Comparison of ENCODE assay signal across 8 cellular contexts in the genomic region with DNA sequence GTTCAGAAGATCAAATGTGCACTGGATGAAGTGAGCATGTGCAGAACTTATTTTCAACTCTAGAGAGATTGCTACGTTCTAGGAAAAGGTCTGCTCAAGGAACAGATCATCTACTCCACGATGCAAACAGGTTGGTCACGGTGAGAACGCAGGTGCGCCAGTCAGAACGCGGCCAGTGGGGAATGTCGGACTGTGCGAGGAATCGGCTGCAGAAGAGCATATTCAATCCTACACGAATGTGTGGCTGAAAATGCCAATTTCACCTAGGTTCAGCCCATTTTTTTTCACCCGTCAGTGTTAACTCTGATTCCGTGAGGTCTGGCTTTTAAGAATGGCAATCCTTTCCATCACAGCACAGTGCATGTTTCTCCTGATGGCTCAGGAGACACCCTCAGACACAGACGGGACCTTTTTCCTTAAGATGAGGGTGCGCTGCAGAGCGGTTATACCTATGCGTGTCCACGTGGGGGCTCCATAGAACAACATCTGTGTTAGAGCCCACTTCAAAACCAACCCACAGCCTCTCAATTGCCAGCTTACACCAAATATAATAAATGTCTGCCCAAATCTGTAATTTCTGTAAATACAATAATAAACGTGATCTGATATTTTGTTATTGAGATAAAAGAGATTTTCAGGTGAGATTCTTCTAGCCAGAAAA.
A peak's percentile ranks its signal among the peaks of the same experiment; 100 is the strongest.
DNase-seq lines count a peak whose midpoint lies in the region; ATAC-seq, FAIRE-seq and TF ChIP-seq lines count a peak whose summit lies in the region.

No MANE protein-coding gene starts in this region.

- intact Hi-C loops in IMR-90 (cut with micrococcal nuclease) (loop anchor here (1.0 kb wide), 1 partner anchor 350 kb away; no protein-coding TSS in a partner anchor), OCI-LY7 (cut with micrococcal nuclease; ENCODE audit: unreplicated experiment) (no loop called here), ascending aorta (cut with DNase I) (loop anchor here (1.0 to 10.0 kb wide), 2 partner anchors 350 to 1031 kb away; a partner anchor contains a TSS)

- dilution Hi-C loops in IMR-90 (cut with HindIII; ENCODE audit: low sequenced_read_pairs, unreplicated experiment): no loop called here

- H2BK20ac ChIP-seq in IMR-90 (ENCODE audit: low read depth, low read length): no peak overlapping the region

- H4K20me1 ChIP-seq in IMR-90 (ENCODE audit: insufficient read depth, low read length) (no peaks in the 10 kb centered on the region), OCI-LY7 (ENCODE audit: insufficient read depth, low read length) (no peaks in the 10 kb centered on the region), hepatocyte (ENCODE audit: insufficient read depth, poor library complexity, severe bottlenecking) (no peaks in the 10 kb centered on the region)

- no peak overlapping the region for H3K14ac ChIP-seq in IMR-90 (replicated peaks; ENCODE audit: low read depth, low read length)

- H2AK9ac ChIP-seq in IMR-90 (replicated peaks; ENCODE audit: low read depth, low read length, poor library complexity): no peak overlapping the region

- BruUV-seq in IMR-90 (replicated peaks; lab: Mats Ljungman, UMichigan) (no TSS peak), OCI-LY7 (replicated peaks; lab: Mats Ljungman, UMichigan) (no TSS peak)

- POLR2A ChIA-PET in IMR-90 (lab: Charles Lee; ENCODE audit: unreplicated experiment) (no interaction called here), OCI-LY7 (lab: Charles Lee) (interaction anchor here (0.6 kb wide), 1 partner anchor 9 kb away, joined by 3 read pairs; no protein-coding TSS in a partner anchor)

- DNase-seq in Daoy (ENCODE audit: low read depth) (peak; percentile 63), IMR-90 (peak; percentile 47), OCI-LY7 (ENCODE audit: low spot score) (peak; percentile 66), ascending aorta (ENCODE audit: low spot score in 2 of 2) (no peak), hepatocyte (ENCODE audit: low spot score) (peak; percentile 87), small intestine (peak; percentile 51), GOT3 (lab: John Stamatoyannopoulos, UW) (no peak)

- H4K5ac ChIP-seq in IMR-90 (ENCODE audit: low read depth, low read length): no peak overlapping the region

- TF ChIP-seq CTCF in IMR-90 (conservative IDR thresholded peaks at IDR 0.05; ENCODE audit: low read depth, low read length) (peak; percentile 68), OCI-LY7 (conservative IDR thresholded peaks at IDR 0.05; ENCODE audit: low read length) (peak; percentile 87), ascending aorta (IDR thresholded peaks at IDR 0.05) (peak; percentile 36 to 75 (median 67)), hepatocyte (IDR thresholded peaks at IDR 0.05; ENCODE audit: poor library complexity) (peak; percentile 65)

- H3K4me1 ChIP-seq in IMR-90 (ENCODE audit: control insufficient read depth, insufficient read depth, low read length): no peaks in the 10 kb centered on the region
- no peaks in the 10 kb centered on the region for H3K4me1 ChIP-seq in OCI-LY7 (ENCODE audit: insufficient read depth, low read length, poor library complexity, severe bottlenecking)
- no peaks in the 10 kb centered on the region for H3K4me1 ChIP-seq in ascending aorta
- H3K4me1 ChIP-seq in hepatocyte (ENCODE audit: insufficient read depth): no peaks in the 10 kb centered on the region
- no peaks in the 10 kb centered on the region for H3K4me1 ChIP-seq in small intestine (ENCODE audit: control insufficient read depth in 2 of 2, insufficient read depth in 1 of 2, low read depth in 1 of 2, low read length in 1 of 2)

- no peaks in the 10 kb centered on the region for H3K27me3 ChIP-seq in IMR-90 (ENCODE audit: control insufficient read depth, insufficient read depth, low read length)
- no peaks in the 10 kb centered on the region for H3K27me3 ChIP-seq in ascending aorta
- H3K27me3 ChIP-seq in hepatocyte: peaks cover 52% of the 10 kb centered on the region
- no peaks in the 10 kb centered on the region for H3K27me3 ChIP-seq in small intestine (ENCODE audit: control insufficient read depth in 2 of 2, insufficient read depth in 2 of 2, low read length in 2 of 2)

- no peak overlapping the region for H2BK15ac ChIP-seq in IMR-90 (ENCODE audit: low read depth, low read length)

- no peak overlapping the region for H3K18ac ChIP-seq in IMR-90 (ENCODE audit: low read depth, low read length)

- ATAC-seq in GM21381 (IDR thresholded peaks at IDR 0.05; ENCODE audit: unreplicated experiment) (peak; percentile 80), IMR-90 (ENCODE audit: low read depth) (peak; percentile 99)

- H3K9ac ChIP-seq in IMR-90 (ENCODE audit: low read depth, low read length): no peak overlapping the region

- H3K9me3 ChIP-seq in IMR-90 (ENCODE audit: control insufficient read depth, insufficient read depth, low read length): no peaks in the 10 kb centered on the region
- H3K9me3 ChIP-seq in OCI-LY7 (ENCODE audit: low read length): no peaks in the 10 kb centered on the region
- H3K9me3 ChIP-seq in ascending aorta: no peaks in the 10 kb centered on the region
- H3K9me3 ChIP-seq in hepatocyte (ENCODE audit: low read depth): no peaks in the 10 kb centered on the region
- no peaks in the 10 kb centered on the region for H3K9me3 ChIP-seq in small intestine (ENCODE audit: control insufficient read depth, low read depth)

- 58% methylated on average over 3 of the region's 19 CpGs; no CpG with 5 or more reads in 1 of the 2 experiments for WGBS in IMR-90 (ENCODE audit: extremely low coverage in 2 of 2, insufficient read length in 1 of 2), 2 experiments
- 42% methylated on average over 19 of the region's 19 CpGs for WGBS in hepatocyte (ENCODE audit: low lambda C conversion rate, missing lambda C conversion rate)
- 34 to 41% (median 39%) methylated on average over 19 of the region's 19 CpGs for WGBS in small intestine, 3 donors

- peak; percentile 37; the same call in 1 of the 2 replicates for TF ChIP-seq RAD21 in IMR-90 (IDR thresholded peaks at IDR 0.05; ENCODE audit: low read length)

- in situ Hi-C loops in IMR-90 (cut with MboI; ENCODE audit: low sequenced_read_pairs): loop anchor here (25.0 kb wide), 1 partner anchor 1003 kb away; no protein-coding TSS in a partner anchor

- H4K91ac ChIP-seq in IMR-90 (ENCODE audit: insufficient read depth, low read depth, low read length): no peak overlapping the region

- H4K8ac ChIP-seq in IMR-90 (ENCODE audit: low read depth in 2 of 2, low read length in 2 of 2): no peak overlapping the region

- no peaks in the 10 kb centered on the region for H3K36me3 ChIP-seq in IMR-90 (ENCODE audit: control insufficient read depth, insufficient read depth, low read length)
- H3K36me3 ChIP-seq in OCI-LY7 (ENCODE audit: insufficient read depth, low read length): no peaks in the 10 kb centered on the region
- no peaks in the 10 kb centered on the region for H3K36me3 ChIP-seq in ascending aorta
- H3K36me3 ChIP-seq in hepatocyte (replicated peaks; ENCODE audit: insufficient read depth, low read depth): no peaks in the 10 kb centered on the region
- H3K36me3 ChIP-seq in small intestine (ENCODE audit: control insufficient read depth in 2 of 2, insufficient read depth in 2 of 2, low read length in 2 of 2): no peaks in the 10 kb centered on the region

- H2AK5ac ChIP-seq in IMR-90 (ENCODE audit: low read depth, low read length): no peak overlapping the region

- no peak overlapping the region for H2BK5ac ChIP-seq in IMR-90 (ENCODE audit: low read depth, low read length, poor library complexity, severe bottlenecking)

- no peak overlapping the region for H3K56ac ChIP-seq in IMR-90 (ENCODE audit: extremely low read depth, insufficient read depth, low read length)

- no peak overlapping the region for H2BK120ac ChIP-seq in IMR-90 (ENCODE audit: low read depth, low read length)

- no peaks in the 10 kb centered on the region for H3K9me2 ChIP-seq in OCI-LY7 (ENCODE audit: insufficient read depth, low read length)
- H3K9me2 ChIP-seq in hepatocyte (replicated peaks; ENCODE audit: insufficient read depth): no peaks in the 10 kb centered on the region

- H3K27ac ChIP-seq in IMR-90 (ENCODE audit: insufficient read depth, low read length) (no peak overlapping the region), OCI-LY7 (ENCODE audit: low read depth, low read length, poor library complexity, severe bottlenecking) (no peak overlapping the region), ascending aorta (no peak overlapping the region), hepatocyte (no peak overlapping the region), small intestine (ENCODE audit: low read depth in 1 of 2, low read length in 1 of 2) (no peak overlapping the region)

- H2AFZ ChIP-seq in IMR-90 (replicated peaks; ENCODE audit: low read length, poor library complexity): no peak overlapping the region
- no peak overlapping the region for H2AFZ ChIP-seq in OCI-LY7 (ENCODE audit: low read length)
- no peak overlapping the region for H2AFZ ChIP-seq in hepatocyte

- FAIRE-seq in small intestine (lab: Jason Lieb, UNC): no peak

- H3K4me2 ChIP-seq in IMR-90 (ENCODE audit: low read depth, low read length) (no peak overlapping the region), OCI-LY7 (ENCODE audit: low read length) (no peak overlapping the region), hepatocyte (no peak overlapping the region)

- H3K23ac ChIP-seq in IMR-90 (ENCODE audit: low read depth, low read length): no peak overlapping the region

- no peak overlapping the region for H3K4ac ChIP-seq in IMR-90 (ENCODE audit: low read depth, low read length)

- H3K79me2 ChIP-seq in OCI-LY7 (ENCODE audit: insufficient read depth, low read depth, low read length): no peaks in the 10 kb centered on the region
- no peaks in the 10 kb centered on the region for H3K79me2 ChIP-seq in hepatocyte

- TF ChIP-seq POLR2A in IMR-90 (IDR thresholded peaks at IDR 0.05; ENCODE audit: low read depth, low read length): no peak

- H3K79me1 ChIP-seq in IMR-90 (ENCODE audit: low read depth in 1 of 2, low read length in 2 of 2): no peaks in the 10 kb centered on the region

- CTCF ChIA-PET in IMR-90 (lab: Yijun Ruan, JAX) (no interaction called here), OCI-LY7 (lab: Charles Lee; ENCODE audit: unreplicated experiment) (no interaction called here)

- no peaks in the 10 kb centered on the region for H3K9me1 ChIP-seq in IMR-90 (ENCODE audit: insufficient read depth, low read length)

- H3K4me3 ChIP-seq in IMR-90 (ENCODE audit: insufficient read depth, low read depth, low read length): no peak overlapping the region
- no peak overlapping the region for H3K4me3 ChIP-seq in OCI-LY7 (ENCODE audit: low read depth, low read length, poor library complexity, severe bottlenecking)
- H3K4me3 ChIP-seq in ascending aorta: no peak overlapping the region
- H3K4me3 ChIP-seq in hepatocyte: no peak overlapping the region
- H3K4me3 ChIP-seq in small intestine (ENCODE audit: low read depth in 1 of 2, low read length in 2 of 2): no peak overlapping the region

TF ChIP-seq in IMR-90, 13 proteins besides CTCF, POLR2A, EP300 and RAD21 (continues in another document):
- TF ChIP-seq RCOR1 (IDR thresholded peaks at IDR 0.05; ENCODE audit: insufficient replicate concordance, low read length): no peak
- TF ChIP-seq RFX5 (IDR thresholded peaks at IDR 0.05; ENCODE audit: low read depth, low read length): no peak
- peak; percentile 25; the same call in 1 of the 2 replicates for TF ChIP-seq SMC3 (IDR thresholded peaks at IDR 0.05; ENCODE audit: low read depth, low read length)
- no peak for TF ChIP-seq FOS (IDR thresholded peaks at IDR 0.05; ENCODE audit: low read depth, low read length)

Comparison
In these comparisons a context has a peak if more than half of its experiments do, and no peak if none do; other contexts are left out.
1. DNase-seq: peak in Daoy (single experiment), IMR-90 (single experiment), OCI-LY7 (single experiment), hepatocyte (single experiment) and small intestine (single experiment); none in ascending aorta (0 of 2) and GOT3 (single experiment).
2. Peak in every context shown above with its lines, with median percentiles within 50 percentile points of each other: CTCF ChIP-seq.